In genomic region chr13:112057736-112058518, GRCh38 we compare ENCODE assay signal across 15 cellular contexts. TPM values are rescaled to one million over a fixed set of nuclear protein-coding genes. Genes with fewer than 3 reads are reported as not detected.
DNase-seq lines count a peak whose midpoint lies in the region; ATAC-seq and TF ChIP-seq lines count a peak whose summit lies in the region.
"Had no signal": no experiment of that assay in that cellular context is flagged by ENCODE, and none has a peak within 500 bp of the region (broad histone marks: within the 10 kb centered on the region; RNA-seq: fewer than 3 reads in every experiment).

No MANE protein-coding gene starts in this region.

- peaks cover 26% of the 10 kb centered on the region for H3K4me1 ChIP-seq in HUES6 (ENCODE audit: control insufficient read depth, insufficient read depth, low read length)

- H3K27me3 ChIP-seq in HUES6 (ENCODE audit: control insufficient read depth, insufficient read depth, low read length), result peaks cover 100% of the 10 kb centered on the region
- peaks cover 97% of the 10 kb centered on the region for H3K27me3 ChIP-seq in neural cell (ENCODE audit: insufficient read depth, low read depth, low read length)

- H3F3A ChIP-seq in neural cell (ENCODE audit: insufficient read depth, low read length, poor library complexity, severe bottlenecking), result no peaks in the 10 kb centered on the region

- H3K27ac ChIP-seq in HUES6 (ENCODE audit: low read depth, low read length) (no peak overlapping the region), neural cell (ENCODE audit: low read length) (peak overlapping the region; percentile 62)
- H3K27ac ChIP-seq: cardiac muscle cell, vagina had no signal

- H4K20me1 ChIP-seq in neural cell (ENCODE audit: insufficient read depth), result no peaks in the 10 kb centered on the region

- peak overlapping the region in 1 of 2 donors; percentile 82 for H3K4me3 Mint-ChIP-seq in CD14-positive monocyte
- no peak overlapping the region for H3K4me3 Mint-ChIP-seq in natural killer cell
- H3K4me3 Mint-ChIP-seq: activated naive CD4-positive, alpha-beta T cell treated with anti-CD3 and anti-CD28 coated beads, Interleukin-2, amount 50 U/mL, for 24 hours had no signal

- peak overlapping the region; percentile 62 for H3K4me2 ChIP-seq in neural cell (ENCODE audit: low read length)

- intact Hi-C loops in CD14-positive monocyte (cut with micrococcal nuclease) (no loop called here), natural killer cell (cut with micrococcal nuclease) (no loop called here)

- H3K4me3 ChIP-seq in HUES6 (ENCODE audit: low read depth, low read length) (peak overlapping the region; percentile 43), neural cell (ENCODE audit: low read length) (peak overlapping the region; percentile 74)
- H3K4me3 ChIP-seq: cardiac muscle cell, vagina had no signal

- H3K9me3 ChIP-seq in HUES6 (ENCODE audit: control insufficient read depth, insufficient read depth, low read depth, low read length) (no peaks in the 10 kb centered on the region), neural cell (ENCODE audit: low read length) (no peaks in the 10 kb centered on the region)
- H3K9me3 ChIP-seq: vagina had no signal

- in situ Hi-C loops in GM13976 (cut with MboI; ENCODE audit: low sequenced_read_pairs, unreplicated experiment), result no loop called here

- no peak for TF ChIP-seq EP300 in neural cell (conservative IDR thresholded peaks at IDR 0.05; ENCODE audit: poor library complexity, severe bottlenecking)

- no peak for ATAC-seq in natural killer cell
- ATAC-seq: naive thymus-derived CD8-positive, alpha-beta T cell; stimulated activated naive CD8-positive, alpha-beta T cell treated with anti-CD3 and anti-CD28 coated beads, Interleukin-15, Interleukin-2, amounts not matched to agents 100 U/mL and 50 U/mL, for 24 hours had no signal

- no peak overlapping the region for H2AFZ ChIP-seq in neural cell (ENCODE audit: low read depth, low read length)

- H3K27me3 Mint-ChIP-seq in CD14-positive monocyte (ENCODE audit: low read depth in 3 of 3) (peaks cover 93 to 99% (median 93%) of the 10 kb centered on the region in 3 donors), natural killer cell (ENCODE audit: low read depth in 2 of 2) (peaks cover 55 to 66% of the 10 kb centered on the region in 2 donors)

- TF ChIP-seq RAD21 in neural cell (conservative IDR thresholded peaks at IDR 0.05), result no peak

- H3K9me3 Mint-ChIP-seq in CD14-positive monocyte (peaks cover 0 to 52% (median 20%) of the 10 kb centered on the region in 7 donors), natural killer cell (peaks cover 0 to 4% of the 10 kb centered on the region in 2 donors)
- H3K9me3 Mint-ChIP-seq: activated naive CD4-positive, alpha-beta T cell treated with anti-CD3 and anti-CD28 coated beads, Interleukin-2, amount 50 U/mL, for 24 hours had no signal

- TF ChIP-seq CTCF in neural cell (IDR thresholded peaks at IDR 0.05; ENCODE audit: poor library complexity, severe bottlenecking) (no peak), CD14-positive monocyte (IDR thresholded peaks at IDR 0.05) (no peak), GM13976 (IDR thresholded peaks at IDR 0.05; ENCODE audit: borderline replicate concordance, control extremely low read depth, extremely low read depth, insufficient read depth, missing control alignments) (no peak), natural killer cell (IDR thresholded peaks at IDR 0.05) (no peak)

- H3K79me2 ChIP-seq in neural cell (replicated peaks; ENCODE audit: insufficient read depth, low read length), result peaks cover 55% of the 10 kb centered on the region

- H3K36me3 Mint-ChIP-seq in CD14-positive monocyte (peaks cover 0 to 2% of the 10 kb centered on the region in 2 donors), natural killer cell (peaks cover 25% of the 10 kb centered on the region)

- no peaks in the 10 kb centered on the region for H3K36me3 ChIP-seq in HUES6 (ENCODE audit: control insufficient read depth, insufficient read depth, low read length)
- H3K36me3 ChIP-seq in neural cell (ENCODE audit: insufficient read depth, low read length), result no peaks in the 10 kb centered on the region
- H3K36me3 ChIP-seq: cardiac muscle cell, vagina had no signal

- no peaks in the 10 kb centered on the region for H3K9me2 ChIP-seq in neural cell (ENCODE audit: insufficient read depth, low read length)

- DNase-seq in DMS79 (lab: John Stamatoyannopoulos, UW) (peak; percentile 57), dermis blood vessel endothelial cell (peak; percentile 28), CD14-positive monocyte (ENCODE audit: low spot score) (no peak), GM13976 (ENCODE audit: low spot score) (no peak), natural killer cell (no peak)
- DNase-seq: GF-D8; naive thymus-derived CD8-positive, alpha-beta T cell; NCI-H1694; stimulated activated naive CD8-positive, alpha-beta T cell treated with anti-CD3 and anti-CD28 coated beads, Interleukin-15, Interleukin-2, amounts not matched to agents 100 U/mL and 50 U/mL, for 24 hours had no signal

- H3K27ac Mint-ChIP-seq in CD14-positive monocyte, result no peak overlapping the region
- H3K27ac Mint-ChIP-seq in natural killer cell, result no peak overlapping the region
- H3K27ac Mint-ChIP-seq: activated naive CD4-positive, alpha-beta T cell treated with anti-CD3 and anti-CD28 coated beads, Interleukin-2, amount 50 U/mL, for 24 hours had no signal

- H3K4me1 Mint-ChIP-seq in CD14-positive monocyte (no peaks in the 10 kb centered on the region), natural killer cell (peaks cover 5% of the 10 kb centered on the region in 2 donors)

- no peak overlapping the region for H3K9ac ChIP-seq in HUES6 (ENCODE audit: low read length)
- peak overlapping the region; percentile 76 for H3K9ac ChIP-seq in neural cell (ENCODE audit: low read length)

TF ChIP-seq in neural cell, 6 proteins besides CTCF, POLR2A, EP300 and RAD21:
- TF ChIP-seq POLR2AphosphoS5 (IDR thresholded peaks at IDR 0.05), result peak; percentile 48
- no peak for TF ChIP-seq EZH2 (IDR thresholded peaks at IDR 0.05; ENCODE audit: borderline replicate concordance, insufficient read depth, low read length, poor library complexity, severe bottlenecking)
- TF ChIP-seq SMC3 (conservative IDR thresholded peaks at IDR 0.05; ENCODE audit: poor library complexity), result no peak
- no peak for TF ChIP-seq MXI1 (conservative IDR thresholded peaks at IDR 0.05; ENCODE audit: poor library complexity, severe bottlenecking)
- TF ChIP-seq TAF1 (IDR thresholded peaks at IDR 0.05; ENCODE audit: low read depth), result peak; percentile 46

RNA-seq across cellular contexts. Expression of gene SOX1, which starts 9.0 kb away (rescaled TPM):
- not detected in 2 replicates for total RNA-seq in dermis blood vessel endothelial cell
- polyA plus RNA-seq in neural cell, result 13.2 and 18.5 TPM in 2 replicates
- 19.5 and 21.8 TPM in 2 replicates for polyA minus RNA-seq in neural cell
- polyA plus RNA-seq in CD14-positive monocyte, result not detected
- total RNA-seq in natural killer cell, result not detected
- total RNA-seq: cardiac muscle cell; liver; naive thymus-derived CD8-positive, alpha-beta T cell; vagina had no signal
- polyA plus RNA-seq: cardiac muscle cell; liver; naive thymus-derived CD8-positive, alpha-beta T cell had no signal

Comparison
In these comparisons a context has a peak if more than half of its experiments do, and no peak if none do; other contexts are left out.
1. DNase-seq: peak in DMS79 (single experiment) and dermis blood vessel endothelial cell (single experiment); none in CD14-positive monocyte (single experiment), GM13976 (single experiment) and natural killer cell (single experiment).